Comparison of ENCODE assay signal across 1 cellular context in genomic region chr13:28449826-28450773, GRCh38.
TF ChIP-seq lines count a peak whose summit lies in the region.

No MANE protein-coding gene starts in this region.

TF ChIP-seq in K562, 482 proteins besides CTCF, POLR2A, EP300 and RAD21 (continued from another document):
- peak; percentile 52; the same call in 1 of the 2 replicates for TF ChIP-seq HMBOX1 (IDR thresholded peaks at IDR 0.05)
- TF ChIP-seq ZNF512 (tag; IDR thresholded peaks at IDR 0.05), result peak; percentile 52; the same call in 1 of the 2 replicates
TF ChIP-seq in K562: peak in this region for 4.
